In genomic region chr5:77920350-77921046, GRCh38 we compare ENCODE assay signal across 22 cellular contexts.
"Had no signal": no experiment of that assay in that cellular context is flagged by ENCODE, and none has a peak within 500 bp of the region (broad histone marks: within the 10 kb centered on the region; RNA-seq: fewer than 3 reads in every experiment).

No MANE protein-coding gene starts in this region.

- H3K79me2 ChIP-seq: parathyroid adenoma had no signal

- H2AFZ ChIP-seq: parathyroid adenoma had no signal

- H3K27ac Mint-ChIP-seq: activated naive CD8-positive, alpha-beta T cell; activated T-helper 1 cell treated with anti-CD3 and anti-CD28 coated beads, Interleukin-12 subunit alpha, Interleukin-12 subunit beta, Interleukin-2, Interleukin-4 antibody, amounts not matched to agents 30 ng/mL and 10 ng/mL and 1 ng/mL, durations not matched to agents 14 hours and 24 hours and 36 hours; endodermal cell; nephron; stimulated activated effector memory CD8-positive, alpha-beta T cell treated with anti-CD3 and anti-CD28 coated beads, Interleukin-12 subunit alpha, Interleukin-12 subunit beta, amount 100 ng/mL, for 72 hours had no signal

- H3K27me3 ChIP-seq: body of pancreas, colonic mucosa, stomach, vagina had no signal

- DNase-seq: activated CD4-positive, alpha-beta T cell treated with anti-CD3 and anti-CD28 coated beads for 1 hour; activated CD8-positive, alpha-beta memory T cell treated with anti-CD3 and anti-CD28 coated beads for 24 hours; amygdala; body of pancreas; caudate nucleus; colonic mucosa; endodermal cell; glutamatergic neuron; hippocampal formation; kidney; stimulated activated CD4-positive, alpha-beta T cell treated with anti-CD3 and anti-CD28 coated beads, Interleukin-4, amount 100 ng/mL, for 24 hours; stomach; WERI-Rb-1 had no signal

- H3K4me3 Mint-ChIP-seq: activated naive CD8-positive, alpha-beta T cell; activated T-helper 1 cell treated with anti-CD3 and anti-CD28 coated beads, Interleukin-12 subunit alpha, Interleukin-12 subunit beta, Interleukin-2, Interleukin-4 antibody, amounts not matched to agents 30 ng/mL and 10 ng/mL and 1 ng/mL, durations not matched to agents 14 hours and 24 hours and 36 hours; endodermal cell; nephron; stimulated activated effector memory CD8-positive, alpha-beta T cell treated with anti-CD3 and anti-CD28 coated beads, Interleukin-12 subunit alpha, Interleukin-12 subunit beta, amount 100 ng/mL, for 72 hours had no signal

- H3K27ac ChIP-seq: body of pancreas, colonic mucosa, epithelial cell of prostate, foreskin keratinocyte, parathyroid adenoma, stomach, vagina, WERI-Rb-1 had no signal

- H3K9me3 ChIP-seq: body of pancreas, colonic mucosa, stomach, vagina had no signal

- H3K4me3 ChIP-seq: body of pancreas, colonic mucosa, lung, stomach, vagina had no signal

- FAIRE-seq: kidney had no signal

- H3K36me3 Mint-ChIP-seq: activated naive CD8-positive, alpha-beta T cell; stimulated activated effector memory CD8-positive, alpha-beta T cell treated with anti-CD3 and anti-CD28 coated beads, Interleukin-12 subunit alpha, Interleukin-12 subunit beta, amount 100 ng/mL, for 72 hours had no signal

- H3K4me1 Mint-ChIP-seq: nephron; stimulated activated effector memory CD8-positive, alpha-beta T cell treated with anti-CD3 and anti-CD28 coated beads, Interleukin-12 subunit alpha, Interleukin-12 subunit beta, amount 100 ng/mL, for 72 hours had no signal

- H3K9me3 Mint-ChIP-seq: endodermal cell; stimulated activated effector memory CD8-positive, alpha-beta T cell treated with anti-CD3 and anti-CD28 coated beads, Interleukin-12 subunit alpha, Interleukin-12 subunit beta, amount 100 ng/mL, for 72 hours had no signal

- H3K36me3 ChIP-seq: colonic mucosa, stomach, vagina, WERI-Rb-1 had no signal

- H3K9ac ChIP-seq: parathyroid adenoma had no signal

- H3K4me1 ChIP-seq: body of pancreas, colonic mucosa, parathyroid adenoma, stomach, vagina had no signal
